Comparison of ENCODE assay signal across 1 cellular context in the genomic region with DNA sequence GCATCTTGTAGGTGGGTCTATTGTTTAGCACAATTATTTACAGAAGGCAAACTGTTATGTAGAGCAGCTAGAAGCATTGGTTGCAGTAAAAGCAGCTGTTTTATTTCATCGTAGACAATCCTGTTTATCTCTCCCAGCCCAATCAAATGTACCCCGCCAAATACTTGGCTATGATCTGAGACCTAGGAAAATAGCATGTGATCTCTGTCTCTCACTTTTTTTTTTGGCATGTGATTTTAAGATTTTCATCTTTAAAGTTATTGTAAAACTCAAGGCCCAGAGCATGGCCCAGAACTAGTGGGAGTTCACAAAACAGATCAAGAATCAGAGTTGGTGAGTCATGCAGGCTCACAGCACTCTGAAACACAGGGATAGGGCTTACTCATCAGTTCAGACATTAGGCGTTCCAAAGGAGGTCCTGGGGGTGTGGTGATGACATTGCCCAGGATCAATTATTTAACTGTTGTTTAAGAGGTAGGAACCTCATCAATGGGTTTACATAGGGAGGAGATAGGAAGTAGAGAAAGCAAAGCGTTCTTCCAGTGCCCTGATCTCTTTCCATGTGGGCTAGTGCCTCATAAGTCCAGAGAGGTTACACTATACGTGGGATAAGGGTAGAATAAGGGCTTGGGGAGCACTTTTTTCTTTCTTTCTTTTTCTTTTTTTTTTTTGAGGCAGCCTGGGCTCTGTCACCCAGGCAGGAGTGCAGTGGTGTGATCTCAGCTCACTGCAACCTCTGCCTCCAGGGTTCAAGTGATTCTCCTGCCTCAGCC.
TF ChIP-seq lines count a peak whose summit lies in the region.

No MANE protein-coding gene starts in this region.

TF ChIP-seq in HepG2, 621 proteins besides CTCF, POLR2A, EP300 and RAD21 (continued from another document):
- no peak for TF ChIP-seq AKNA (CRISPR knock-in tag; IDR thresholded peaks at IDR 0.05; ENCODE audit: borderline replicate concordance)
- TF ChIP-seq MAFF (IDR thresholded peaks at IDR 0.05; ENCODE audit: low read depth, low read length): 0 out of 2 replicates have a peak, but pooled peaks have one; percentile 19
- TF ChIP-seq MAFK (conservative IDR thresholded peaks at IDR 0.05 in 1 of 2, IDR thresholded peaks at IDR 0.05 in 1 of 2; ENCODE audit: low read length in 2 of 2): 0 out of 4 replicates have a peak, but pooled peaks of 1 of the 2 experiments have one; percentile 17
- peak; percentile 84 for TF ChIP-seq FOSL2 (CRISPR knock-in tag; IDR thresholded peaks at IDR 0.05)
